ENCODE assay signal across 1 cellular context in genomic region chr2:16012029-16012596, GRCh38.
TF ChIP-seq lines count a peak whose summit lies in the region.

No MANE protein-coding gene starts in this region.

TF ChIP-seq in GM23338, 12 proteins besides CTCF, POLR2A, EP300 and RAD21 (continued from another document):
- no peak for TF ChIP-seq REST (IDR thresholded peaks at IDR 0.05; ENCODE audit: unreplicated experiment)
- TF ChIP-seq JUNB (IDR thresholded peaks at IDR 0.05; ENCODE audit: unreplicated experiment), result no peak
TF ChIP-seq in GM23338: peak in this region for 0.
